In genomic region chr15:70023769-70024491, GRCh38 we compare ENCODE assay signal across 9 cellular contexts.
A peak's percentile ranks its signal among the peaks of the same experiment; 100 is the strongest.
DNase-seq lines count a peak whose midpoint lies in the region; ATAC-seq and TF ChIP-seq lines count a peak whose summit lies in the region.
"Had no signal": no experiment of that assay in that cellular context is flagged by ENCODE, and none has a peak within 500 bp of the region (broad histone marks: within the 10 kb centered on the region; RNA-seq: fewer than 3 reads in every experiment).

No MANE protein-coding gene starts in this region.

- in situ Hi-C loops in GM23248 (cut with MboI), result no loop called here

- WGBS in GM23248 (ENCODE audit: low coverage in 1 of 2, low lambda C conversion rate in 2 of 2, missing lambda C conversion rate in 2 of 2), 2 experiments, result 10 to 13% methylated on average over 16 of the region's 16 CpGs
- 63% methylated on average over 16 of the region's 16 CpGs for WGBS in smooth muscle cell (ENCODE audit: low lambda C conversion rate)

- H3K27ac ChIP-seq in GM23248 (peak overlapping the region; percentile 88), Peyer's patch (peak overlapping the region; percentile 3 to 53 (median 29)), smooth muscle cell (ENCODE audit: low read depth) (peak overlapping the region; percentile 76)

- H3K9me3 ChIP-seq in GM23248 (ENCODE audit: low read depth) (no peaks in the 10 kb centered on the region), Peyer's patch (no peaks in the 10 kb centered on the region), smooth muscle cell (replicated peaks; ENCODE audit: low read depth) (no peaks in the 10 kb centered on the region)

- H3K79me2 ChIP-seq in GM23248 (ENCODE audit: insufficient read depth) (no peaks in the 10 kb centered on the region), smooth muscle cell (ENCODE audit: low read depth) (no peaks in the 10 kb centered on the region)

- H3K36me3 ChIP-seq in GM23248 (ENCODE audit: low read depth) (no peaks in the 10 kb centered on the region), Peyer's patch (no peaks in the 10 kb centered on the region), smooth muscle cell (ENCODE audit: low read depth) (no peaks in the 10 kb centered on the region)

- H3K4me3 ChIP-seq in GM23248 (peak overlapping the region; percentile 4), Peyer's patch (no peak overlapping the region), fibroblast of villous mesenchyme (ENCODE audit: low read depth, low read length) (no peak overlapping the region), smooth muscle cell (no peak overlapping the region)

- peak; percentile 89 for DNase-seq in GM23248
- DNase-seq in Peyer's patch, result no peak
- peak; percentile 80 for DNase-seq in fibroblast of villous mesenchyme (ENCODE audit: low read depth)
- DNase-seq in smooth muscle cell (lab: John Stamatoyannopoulos, UW; ENCODE audit: unreplicated experiment), result no peak
- no peak for DNase-seq in NCI-H2196 treated with DMSO at 0.1 percent for 48 hours (lab: John Stamatoyannopoulos, UW; ENCODE audit: unreplicated experiment)
- DNase-seq in NCI-H526 (lab: John Stamatoyannopoulos, UW), result no peak
- DNase-seq: activated naive CD4-positive, alpha-beta T cell treated with anti-CD3 and anti-CD28 coated beads, Interleukin-2, amount 50 U/mL, for 16 hours had no signal

- peaks cover 13% of the 10 kb centered on the region for H3F3A ChIP-seq in GM23248 (ENCODE audit: insufficient read depth)
- peaks cover 2% of the 10 kb centered on the region for H3F3A ChIP-seq in smooth muscle cell (ENCODE audit: low read depth)

- H3K4me2 ChIP-seq in GM23248 (ENCODE audit: unreplicated experiment) (peak overlapping the region; percentile 73), smooth muscle cell (peak overlapping the region; percentile 52)

- H3K27me3 ChIP-seq in GM23248 (replicated peaks; ENCODE audit: insufficient read depth), result no peaks in the 10 kb centered on the region
- H3K27me3 ChIP-seq in Peyer's patch, result no peaks in the 10 kb centered on the region
- H3K27me3 ChIP-seq in smooth muscle cell (ENCODE audit: low read depth), result no peaks in the 10 kb centered on the region

- H2AFZ ChIP-seq in GM23248 (peak overlapping the region; percentile 74), smooth muscle cell (ENCODE audit: low read depth) (no peak overlapping the region)

- H3K9me2 ChIP-seq in GM23248 (ENCODE audit: insufficient read depth), result no peaks in the 10 kb centered on the region

- TF ChIP-seq CTCF in Peyer's patch (IDR thresholded peaks at IDR 0.05) (no peak), fibroblast of villous mesenchyme (IDR thresholded peaks at IDR 0.05; ENCODE audit: insufficient read depth, low read depth, low read length) (no peak), smooth muscle cell (IDR thresholded peaks at IDR 0.05; ENCODE audit: borderline replicate concordance, insufficient read depth, poor library complexity, severe bottlenecking) (no peak)

- no peak for TF ChIP-seq POLR2A in Peyer's patch (IDR thresholded peaks at IDR 0.05)

- H4K20me1 ChIP-seq in GM23248 (ENCODE audit: insufficient read depth), result no peaks in the 10 kb centered on the region
- H4K20me1 ChIP-seq in smooth muscle cell (ENCODE audit: low read depth), result no peaks in the 10 kb centered on the region

- H3K9ac ChIP-seq in GM23248 (peak overlapping the region; percentile 69), smooth muscle cell (ENCODE audit: low read depth) (peak overlapping the region; percentile 67)

- H3K4me1 ChIP-seq in GM23248 (ENCODE audit: insufficient read depth), result peaks cover 26% of the 10 kb centered on the region
- peaks cover 0 to 15% (median 10%) of the 10 kb centered on the region in 4 donors for H3K4me1 ChIP-seq in Peyer's patch
- H3K4me1 ChIP-seq in smooth muscle cell (ENCODE audit: low read depth), result peaks cover 6% of the 10 kb centered on the region

- ATAC-seq in HG03432 (IDR thresholded peaks at IDR 0.05; ENCODE audit: unreplicated experiment) (no peak), HG02852 (IDR thresholded peaks at IDR 0.05; ENCODE audit: unreplicated experiment) (no peak)

Comparison
In these comparisons a context has a peak if more than half of its experiments do, and no peak if none do; other contexts are left out.
1. DNase-seq: peak in GM23248 (single experiment) and fibroblast of villous mesenchyme (single experiment); none in Peyer's patch (0 of 3), smooth muscle cell (single experiment), NCI-H2196 treated with DMSO at 0.1 percent for 48 hours (single experiment) and NCI-H526 (0 of 2).
2. H3K27ac ChIP-seq: peak in every context shown above with its lines; median percentile 88 in GM23248; 76 in smooth muscle cell; 29 in Peyer's patch.